In the genomic region with DNA sequence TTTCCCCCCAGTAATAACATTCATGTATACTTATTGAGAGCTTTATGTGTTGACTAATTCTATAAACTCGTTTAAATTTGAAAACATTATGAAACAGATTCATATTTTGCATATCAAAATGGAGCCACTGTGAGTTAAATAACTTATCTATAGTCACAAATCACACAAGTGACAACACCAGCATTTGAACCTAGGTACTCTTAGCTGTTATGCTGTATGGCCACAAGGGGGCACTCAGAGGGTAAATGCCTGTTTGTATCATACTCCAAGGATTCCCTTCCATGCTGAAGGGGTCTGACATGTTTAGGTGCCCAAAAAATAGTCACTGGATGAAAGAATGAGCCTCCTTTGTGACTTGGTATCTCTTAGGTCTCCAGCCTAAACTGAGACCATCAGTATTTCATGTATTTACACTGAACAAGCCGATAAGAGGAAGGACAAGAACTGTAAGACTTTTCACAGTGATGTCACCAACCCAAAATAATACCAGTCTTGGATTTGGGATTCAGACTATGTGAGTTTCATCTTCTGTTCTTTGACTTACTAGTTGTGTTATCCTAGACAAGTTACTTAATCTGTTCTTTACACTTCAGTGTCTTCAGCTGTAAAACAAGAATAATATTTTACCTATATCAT, we compare ENCODE assay signal across 10 cellular contexts. TPM values are rescaled to one million over a fixed set of nuclear protein-coding genes. Genes with fewer than 3 reads are reported as not detected.
DNase-seq lines count a peak whose midpoint lies in the region; ATAC-seq and TF ChIP-seq lines count a peak whose summit lies in the region.
"Had no signal": no experiment of that assay in that cellular context is flagged by ENCODE, and none has a peak within 500 bp of the region (broad histone marks: within the 10 kb centered on the region; RNA-seq: fewer than 3 reads in every experiment).

No MANE protein-coding gene starts in this region.

- H3K27me3 ChIP-seq in HL-60 (ENCODE audit: insufficient read depth, poor library complexity, severe bottlenecking) (no peaks in the 10 kb centered on the region), lower lobe of right lung (ENCODE audit: low read depth) (no peaks in the 10 kb centered on the region)

- no peak overlapping the region for H3K27ac Mint-ChIP-seq in stimulated activated naive CD8-positive, alpha-beta T cell treated with anti-CD3 and anti-CD28 coated beads, Interleukin-15, amount 100 ng/mL, for 72 hours
- H3K27ac Mint-ChIP-seq: activated naive CD8-positive, alpha-beta T cell had no signal

- H3K9me3 ChIP-seq in lower lobe of right lung, result no peaks in the 10 kb centered on the region

- no peak overlapping the region for H3K4me3 ChIP-seq in HL-60 (replicated peaks; ENCODE audit: insufficient read depth, low read length)
- no peak overlapping the region for H3K4me3 ChIP-seq in choroid plexus epithelial cell (ENCODE audit: low read depth, low read length)
- no peak overlapping the region for H3K4me3 ChIP-seq in lower lobe of right lung

- H3K27ac ChIP-seq in HL-60 (replicated peaks) (no peak overlapping the region), lower lobe of right lung (no peak overlapping the region)

- DNase-seq in DMS53 (lab: John Stamatoyannopoulos, UW), result peak; percentile 81
- DNase-seq in HL-60 (ENCODE audit: low read depth in 1 of 2, low spot score in 1 of 2), result peak; percentile 14 to 35
- DNase-seq in choroid plexus epithelial cell (ENCODE audit: low read depth), result peak; percentile 74
- DNase-seq in lower lobe of right lung, result no peak
- DNase-seq in stimulated activated naive CD8-positive, alpha-beta T cell treated with anti-CD3 and anti-CD28 coated beads, Interleukin-15, amount 100 ng/mL, for 72 hours, result peak; percentile 19 to 29
- DNase-seq in hippocampal formation (lab: John Stamatoyannopoulos, UW), result no peak

- peaks cover 26% of the 10 kb centered on the region for H3K27me3 Mint-ChIP-seq in stimulated activated naive CD8-positive, alpha-beta T cell treated with anti-CD3 and anti-CD28 coated beads, Interleukin-15, amount 100 ng/mL, for 72 hours

- no peaks in the 10 kb centered on the region for H3K9me3 Mint-ChIP-seq in stimulated activated naive CD8-positive, alpha-beta T cell treated with anti-CD3 and anti-CD28 coated beads, Interleukin-15, amount 100 ng/mL, for 72 hours

- no peaks in the 10 kb centered on the region for H3K36me3 ChIP-seq in lower lobe of right lung

- TF ChIP-seq CTCF in HL-60 (IDR thresholded peaks at IDR 0.05; ENCODE audit: insufficient read depth, low read length) (peak; percentile 65), choroid plexus epithelial cell (conservative IDR thresholded peaks at IDR 0.05; ENCODE audit: low read depth, low read length) (peak; percentile 85), lower lobe of right lung (IDR thresholded peaks at IDR 0.05) (peak; percentile 83)

- H3K4me1 Mint-ChIP-seq in stimulated activated naive CD8-positive, alpha-beta T cell treated with anti-CD3 and anti-CD28 coated beads, Interleukin-15, amount 100 ng/mL, for 72 hours, result peaks cover 5% of the 10 kb centered on the region

- intact Hi-C loops in lower lobe of right lung (cut with DNase I), result loop anchor here (10.0 kb wide), 1 partner anchor 328 kb away; a partner anchor contains a TSS

- no peaks in the 10 kb centered on the region for H3K4me1 ChIP-seq in lower lobe of right lung

- no peak overlapping the region for H3K4me3 Mint-ChIP-seq in stimulated activated naive CD8-positive, alpha-beta T cell treated with anti-CD3 and anti-CD28 coated beads, Interleukin-15, amount 100 ng/mL, for 72 hours
- H3K4me3 Mint-ChIP-seq: activated naive CD8-positive, alpha-beta T cell had no signal

- ATAC-seq in GM19372 (IDR thresholded peaks at IDR 0.05; ENCODE audit: low read depth, unreplicated experiment) (peak; percentile 79), SK-N-SH treated with all-trans-retinoic acid at 6 μM for 48 hours (peak; percentile 84), lower lobe of right lung (peak; percentile 72 to 78)
- peak; percentile 56 for ATAC-seq in stimulated activated naive CD8-positive, alpha-beta T cell treated with anti-CD3 and anti-CD28 coated beads, Interleukin-15, amount 100 ng/mL, for 72 hours

TF ChIP-seq in SK-N-SH treated with all-trans-retinoic acid at 6 μM for 48 hours, 23 proteins besides CTCF, POLR2A, EP300 and RAD21:
- no peak for TF ChIP-seq BACH2 (CRISPR knock-in tag; IDR thresholded peaks at IDR 0.05; ENCODE audit: borderline replicate concordance)
- no peak for TF ChIP-seq ZFP30 (CRISPR knock-in tag; IDR thresholded peaks at IDR 0.05)
- no peak for TF ChIP-seq ESRRG (CRISPR knock-in tag; IDR thresholded peaks at IDR 0.05)
- TF ChIP-seq ZFP3 (CRISPR knock-in tag; IDR thresholded peaks at IDR 0.05), result no peak
- TF ChIP-seq, protein P1, sequence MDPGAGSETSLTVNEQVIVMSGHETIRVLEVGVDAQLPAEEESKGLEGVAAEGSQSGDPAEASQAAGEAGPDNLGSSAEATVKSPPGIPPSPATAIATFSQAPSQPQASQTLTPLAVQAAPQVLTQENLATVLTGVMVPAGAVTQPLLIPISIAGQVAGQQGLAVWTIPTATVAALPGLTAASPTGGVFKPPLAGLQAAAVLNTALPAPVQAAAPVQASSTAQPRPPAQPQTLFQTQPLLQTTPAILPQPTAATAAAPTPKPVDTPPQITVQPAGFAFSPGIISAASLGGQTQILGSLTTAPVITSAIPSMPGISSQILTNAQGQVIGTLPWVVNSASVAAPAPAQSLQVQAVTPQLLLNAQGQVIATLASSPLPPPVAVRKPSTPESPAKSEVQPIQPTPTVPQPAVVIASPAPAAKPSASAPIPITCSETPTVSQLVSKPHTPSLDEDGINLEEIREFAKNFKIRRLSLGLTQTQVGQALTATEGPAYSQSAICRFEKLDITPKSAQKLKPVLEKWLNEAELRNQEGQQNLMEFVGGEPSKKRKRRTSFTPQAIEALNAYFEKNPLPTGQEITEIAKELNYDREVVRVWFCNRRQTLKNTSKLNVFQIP (CRISPR knock-in tag; IDR thresholded peaks at IDR 0.05; ENCODE audit: borderline replicate concordance, low read depth), result no peak
TF ChIP-seq in SK-N-SH treated with all-trans-retinoic acid at 6 μM for 48 hours: peak in this region for 0.

RNA-seq across cellular contexts. Expression of a gene that starts 12.2 kb away (rescaled TPM):
- not detected for total RNA-seq in lower lobe of right lung
- total RNA-seq: urinary bladder had no signal

RNA-seq across cellular contexts. Expression of a gene that starts 27.2 kb away (rescaled TPM):
- total RNA-seq in lower lobe of right lung, result not detected
- total RNA-seq: urinary bladder had no signal

RNA-seq across cellular contexts. Expression of a gene that starts 33.5 kb away (rescaled TPM):
- total RNA-seq in lower lobe of right lung, result 0.50 TPM

RNA-seq across cellular contexts. Expression of a gene that starts 35.0 kb away (rescaled TPM):
- 0.41 TPM for total RNA-seq in lower lobe of right lung

RNA-seq across cellular contexts. Expression of a gene that starts 40.2 kb away (rescaled TPM):
- total RNA-seq in lower lobe of right lung, result 1.1 TPM

Comparison
In these comparisons a context has a peak if more than half of its experiments do, and no peak if none do; other contexts are left out.
1. DNase-seq: peak in DMS53 (single experiment), HL-60 (2 of 2), choroid plexus epithelial cell (single experiment) and stimulated activated naive CD8-positive, alpha-beta T cell treated with anti-CD3 and anti-CD28 coated beads, Interleukin-15, amount 100 ng/mL, for 72 hours (2 of 2); none in lower lobe of right lung (single experiment) and hippocampal formation (0 of 2).
2. Peak in every context shown above with its lines, with median percentiles within 50 percentile points of each other: ATAC-seq and CTCF ChIP-seq.